In the genomic region with DNA sequence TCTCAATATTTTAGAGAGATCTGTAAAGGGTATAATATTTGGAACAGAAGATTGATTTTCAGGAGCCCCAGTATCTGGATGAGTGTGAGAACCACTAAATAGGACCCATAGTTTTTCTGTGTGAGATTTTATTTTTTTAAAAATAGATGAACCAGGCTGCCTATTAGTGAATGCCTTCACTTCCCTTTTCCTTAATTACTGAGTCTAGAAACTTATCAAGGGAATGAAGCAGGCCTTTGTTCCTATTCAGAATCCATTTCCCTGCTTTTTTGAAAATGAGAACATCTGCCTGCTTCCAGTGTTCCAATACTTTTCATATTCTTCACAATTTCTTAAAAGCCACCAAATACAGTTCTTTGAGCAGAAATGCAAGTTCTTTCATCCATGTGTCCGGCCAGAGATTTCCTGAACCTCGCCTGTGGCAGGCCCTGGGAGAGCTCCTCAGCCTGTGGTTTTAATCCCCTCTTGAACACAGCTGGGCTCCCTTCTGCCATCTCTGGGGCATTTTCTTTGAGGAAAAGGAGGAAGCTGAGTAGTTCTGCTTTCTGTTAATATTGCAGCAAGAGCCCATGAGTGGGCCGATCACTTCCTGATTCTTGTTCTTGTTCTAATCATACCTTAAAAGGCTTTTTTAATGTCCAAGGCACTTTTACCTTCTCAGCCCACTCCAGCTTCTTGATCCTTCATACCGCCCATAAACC, we compare ENCODE assay signal across 9 cellular contexts. TPM values are rescaled to one million over a fixed set of nuclear protein-coding genes. Genes with fewer than 3 reads are reported as not detected.
DNase-seq lines count a peak whose midpoint lies in the region; ATAC-seq, FAIRE-seq and TF ChIP-seq lines count a peak whose summit lies in the region.
"Had no signal": no experiment of that assay in that cellular context is flagged by ENCODE, and none has a peak within 500 bp of the region (broad histone marks: within the 10 kb centered on the region; RNA-seq: fewer than 3 reads in every experiment).

No MANE protein-coding gene starts in this region.

- DNase-seq in GM12892 (ENCODE audit: insufficient read length) = no peak
- DNase-seq in SIG-M5 (lab: John Stamatoyannopoulos, UW) = peak; percentile 65
- DNase-seq in fibroblast of villous mesenchyme (ENCODE audit: low read depth) = peak; percentile 74
- DNase-seq in NCI-H446 treated with DMSO at 0.1 percent for 48 hours (lab: John Stamatoyannopoulos, UW) = no peak
- DNase-seq in HuH-7.5 (ENCODE audit: low spot score) = no peak
- no peak for DNase-seq in NCI-H1092 (lab: John Stamatoyannopoulos, UW)

- no peaks in the 10 kb centered on the region for H3K36me3 ChIP-seq in skeletal muscle tissue (ENCODE audit: control insufficient read depth in 3 of 3, insufficient read depth in 3 of 3, low read length in 3 of 3)

- H3K4me3 ChIP-seq in fibroblast of villous mesenchyme (ENCODE audit: low read depth, low read length) = no peak overlapping the region
- H3K4me3 ChIP-seq in skeletal muscle tissue (ENCODE audit: low read length in 3 of 3) = no peak overlapping the region

- TF ChIP-seq CTCF in fibroblast of villous mesenchyme (IDR thresholded peaks at IDR 0.05; ENCODE audit: insufficient read depth, low read depth, low read length) = no peak

- peak; percentile 86 for FAIRE-seq in GM12892 (lab: Jason Lieb, UNC)
- FAIRE-seq: HTR-8/SVneo had no signal

- H3K9me3 ChIP-seq in skeletal muscle tissue (ENCODE audit: control insufficient read depth in 3 of 3, low read length in 3 of 3) = no peaks in the 10 kb centered on the region

- H3K9ac ChIP-seq in skeletal muscle tissue (ENCODE audit: low read depth in 1 of 3, low read length in 3 of 3) = no peak overlapping the region

- no peaks in the 10 kb centered on the region for H3K27me3 ChIP-seq in skeletal muscle tissue (ENCODE audit: control insufficient read depth in 3 of 3, insufficient read depth in 3 of 3, low read length in 3 of 3)

- TF ChIP-seq POLR2A in GM12892 (IDR thresholded peaks at IDR 0.05; ENCODE audit: low read depth, low read length) = no peak; the same call in 1 of the 2 replicates

- peaks cover 15 to 36% (median 32%) of the 10 kb centered on the region in 3 donors for H3K4me1 ChIP-seq in skeletal muscle tissue (ENCODE audit: control insufficient read depth in 3 of 3, insufficient read depth in 3 of 3, low read length in 3 of 3)

- no peak for ATAC-seq in GM21381 (IDR thresholded peaks at IDR 0.05; ENCODE audit: unreplicated experiment)

- H3K27ac ChIP-seq in skeletal muscle tissue (ENCODE audit: low read depth, low read length) = peak overlapping the region; percentile 37

RNA-seq across cellular contexts. Expression of gene EHD4, which starts 4.7 kb away (rescaled TPM):
- 19.9 TPM for polyA plus RNA-seq in GM12892 (2012; ENCODE audit: missing spikeins)
- total RNA-seq in fibroblast of villous mesenchyme = 18.0 and 19.0 TPM in 2 replicates
- 24.0 TPM for total RNA-seq in skeletal muscle tissue

RNA-seq across cellular contexts. Expression of gene PLA2G4E, which starts 53.2 kb away (rescaled TPM):
- polyA plus RNA-seq in GM12892 (2012; ENCODE audit: missing spikeins) = not detected
- not detected in 2 replicates for total RNA-seq in fibroblast of villous mesenchyme
- total RNA-seq in skeletal muscle tissue = 0.52 TPM

Comparison
In these comparisons a context has a peak if more than half of its experiments do, and no peak if none do; other contexts are left out.
1. DNase-seq: peak in SIG-M5 (single experiment) and fibroblast of villous mesenchyme (single experiment); none in GM12892 (single experiment), NCI-H446 treated with DMSO at 0.1 percent for 48 hours (single experiment), HuH-7.5 (single experiment) and NCI-H1092 (single experiment).